ENCODE assay signal across 16 cellular contexts in the genomic region with DNA sequence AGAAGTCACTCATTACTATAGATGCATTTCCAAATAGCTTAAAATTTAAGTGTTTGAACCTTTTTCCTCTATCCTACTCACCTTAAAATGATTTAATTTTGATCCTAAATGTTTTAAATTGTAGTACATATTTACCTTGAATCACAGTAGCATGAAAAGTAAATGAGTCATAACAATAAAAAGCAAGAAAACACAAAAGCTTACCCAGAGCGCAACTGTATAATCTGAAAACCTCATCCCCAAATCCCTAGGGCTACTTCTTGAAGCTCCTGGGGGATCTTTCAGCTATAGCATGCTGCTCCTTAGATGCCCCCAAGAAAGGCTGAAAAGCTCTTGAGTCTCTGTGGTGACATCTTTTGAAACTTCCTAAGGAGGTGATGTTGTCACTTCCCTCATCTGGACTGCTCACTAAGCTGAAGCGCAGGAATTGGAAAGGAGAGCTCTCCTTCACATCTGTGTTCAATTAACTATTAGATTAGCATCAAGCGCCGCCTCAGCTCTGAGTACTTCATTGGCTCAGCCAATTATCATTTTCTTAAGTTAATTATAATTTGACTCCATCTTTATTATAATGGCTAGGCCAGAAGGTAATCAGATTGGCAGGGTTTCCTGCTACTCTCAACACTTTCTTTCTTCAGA.
A peak's percentile ranks its signal among the peaks of the same experiment; 100 is the strongest.
DNase-seq lines count a peak whose midpoint lies in the region; ATAC-seq, FAIRE-seq and TF ChIP-seq lines count a peak whose summit lies in the region.
"Had no signal": no experiment of that assay in that cellular context is flagged by ENCODE, and none has a peak within 500 bp of the region (broad histone marks: within the 10 kb centered on the region; RNA-seq: fewer than 3 reads in every experiment).

No MANE protein-coding gene starts in this region.

- H3K27ac Mint-ChIP-seq in activated T-cell treated with anti-CD3 and anti-CD28 coated beads, Interleukin-2, amount 50 U/mL, for 24 hours: no peak overlapping the region

- ATAC-seq in GM18520 (IDR thresholded peaks at IDR 0.05; ENCODE audit: unreplicated experiment): no peak

- BruUV-seq in A673 (replicated peaks; lab: Mats Ljungman, UMichigan): no TSS peak

- POLR2A ChIA-PET in A673 (lab: Charles Lee; ENCODE audit: low non-redundant PET): no interaction called here

- H3K36me3 ChIP-seq in A673 (ENCODE audit: insufficient read depth, low read length, poor library complexity, severe bottlenecking): no peaks in the 10 kb centered on the region
- no peaks in the 10 kb centered on the region for H3K36me3 ChIP-seq in GM23248 (ENCODE audit: low read depth)
- H3K36me3 ChIP-seq in bronchial epithelial cell (ENCODE audit: control insufficient read depth, insufficient read depth, low read length): no peaks in the 10 kb centered on the region

- H3K4me1 ChIP-seq in A673 (ENCODE audit: insufficient read depth, low read length, poor library complexity, severe bottlenecking): no peaks in the 10 kb centered on the region
- no peaks in the 10 kb centered on the region for H3K4me1 ChIP-seq in GM23248 (ENCODE audit: insufficient read depth)

- no peak for TF ChIP-seq CTCF in A673 (conservative IDR thresholded peaks at IDR 0.05; ENCODE audit: low read depth, low read length)
- no peak for TF ChIP-seq CTCF in bronchial epithelial cell (IDR thresholded peaks at IDR 0.05; ENCODE audit: insufficient read depth, low read length, severe bottlenecking)

- no peaks in the 10 kb centered on the region for H3K79me2 ChIP-seq in GM23248 (ENCODE audit: insufficient read depth)

- in situ Hi-C loops in GM23248 (cut with MboI): no loop called here

- DNase-seq in A673 (ENCODE audit: low spot score) (peak; percentile 61), GM23248 (peak; percentile 25), NCI-H82 treated with DMSO at 0.1 percent for 48 hours (lab: John Stamatoyannopoulos, UW; ENCODE audit: unreplicated experiment) (peak; percentile 84), bronchial epithelial cell (ENCODE audit: low read depth) (peak; percentile 12), activated T-cell treated with anti-CD3 and anti-CD28 coated beads for 4 hours (no peak), NCI-H526 (lab: John Stamatoyannopoulos, UW) (no peak)
- DNase-seq in activated T-cell treated with anti-CD3 and anti-CD28 coated beads, Interleukin-2, amount 50 U/mL, for 24 hours: no peak
- DNase-seq: DMS53, NCI-H1417 treated with DMSO at 0.1 percent for 48 hours, NCI-H1930, NCI-H2171, NCI-H446, SHP77 treated with DMSO at 0.1 percent for 48 hours, SW 1271 had no signal

- no peaks in the 10 kb centered on the region for H3F3A ChIP-seq in GM23248 (ENCODE audit: insufficient read depth)

- H2AFZ ChIP-seq in GM23248: no peak overlapping the region

- no peaks in the 10 kb centered on the region for H3K9me3 Mint-ChIP-seq in activated T-cell treated with anti-CD3 and anti-CD28 coated beads, Interleukin-2, amount 50 U/mL, for 24 hours

- no peak overlapping the region for H3K4me2 ChIP-seq in GM23248 (ENCODE audit: unreplicated experiment)

- H3K27ac ChIP-seq in A673 (ENCODE audit: low read depth, low read length, poor library complexity, severe bottlenecking) (no peak overlapping the region), GM23248 (no peak overlapping the region)
- H3K27ac ChIP-seq: C4-2B had no signal

- H3K9ac ChIP-seq in GM23248: no peak overlapping the region

- FAIRE-seq in bronchial epithelial cell (lab: Jason Lieb, UNC): no peak

- H3K36me3 Mint-ChIP-seq in activated T-cell treated with anti-CD3 and anti-CD28 coated beads, Interleukin-2, amount 50 U/mL, for 24 hours (ENCODE audit: low read depth): no peaks in the 10 kb centered on the region

- intact Hi-C loops in A673 (cut with micrococcal nuclease; ENCODE audit: unreplicated experiment): no loop called here

- CTCF ChIA-PET in A673 (lab: Charles Lee): no interaction called here

- H3K9me3 ChIP-seq in A673 (ENCODE audit: low read depth, low read length, poor library complexity, severe bottlenecking) (no peaks in the 10 kb centered on the region), GM23248 (ENCODE audit: low read depth) (no peaks in the 10 kb centered on the region)

- H3K27me3 ChIP-seq in A673 (replicated peaks; ENCODE audit: insufficient read depth, low read depth, low read length, poor library complexity): peaks cover 8% of the 10 kb centered on the region
- H3K27me3 ChIP-seq in GM23248 (replicated peaks; ENCODE audit: insufficient read depth): no peaks in the 10 kb centered on the region
- no peaks in the 10 kb centered on the region for H3K27me3 ChIP-seq in bronchial epithelial cell (ENCODE audit: control insufficient read depth, insufficient read depth, low read length)

- H3K4me3 Mint-ChIP-seq in activated T-cell treated with anti-CD3 and anti-CD28 coated beads, Interleukin-2, amount 50 U/mL, for 24 hours: no peak overlapping the region

- H3K4me3 ChIP-seq in A673 (ENCODE audit: low read depth, low read length, poor library complexity, severe bottlenecking): no peak overlapping the region
- no peak overlapping the region for H3K4me3 ChIP-seq in GM23248
- H3K4me3 ChIP-seq in bronchial epithelial cell (ENCODE audit: low read depth, low read length): no peak overlapping the region

- no peaks in the 10 kb centered on the region for H3K9me2 ChIP-seq in GM23248 (ENCODE audit: insufficient read depth)

- 45 to 52% methylated on average over 4 of the region's 4 CpGs for whole genome bisulfite sequencing in GM23248 (ENCODE audit: low coverage in 1 of 2, low lambda C conversion rate in 2 of 2, missing lambda C conversion rate in 2 of 2), 2 experiments

- no peaks in the 10 kb centered on the region for H3K27me3 Mint-ChIP-seq in activated T-cell treated with anti-CD3 and anti-CD28 coated beads, Interleukin-2, amount 50 U/mL, for 24 hours

- H4K20me1 ChIP-seq in GM23248 (ENCODE audit: insufficient read depth): no peaks in the 10 kb centered on the region

- H3K4me1 Mint-ChIP-seq in activated T-cell treated with anti-CD3 and anti-CD28 coated beads, Interleukin-2, amount 50 U/mL, for 24 hours (ENCODE audit: low read depth): no peaks in the 10 kb centered on the region

Comparison
In these comparisons a context has a peak if more than half of its experiments do, and no peak if none do; other contexts are left out.
1. DNase-seq: peak in A673 (single experiment), GM23248 (single experiment), NCI-H82 treated with DMSO at 0.1 percent for 48 hours (single experiment) and bronchial epithelial cell (single experiment); none in activated T-cell treated with anti-CD3 and anti-CD28 coated beads for 4 hours (single experiment), activated T-cell treated with anti-CD3 and anti-CD28 coated beads, Interleukin-2, amount 50 U/mL, for 24 hours (single experiment) and NCI-H526 (0 of 2).